Comparison of ENCODE assay signal across 14 cellular contexts in genomic region chr22:48340191-48340590, GRCh38.
"Had no signal": no experiment of that assay in that cellular context is flagged by ENCODE, and none has a peak within 500 bp of the region (broad histone marks: within the 10 kb centered on the region; RNA-seq: fewer than 3 reads in every experiment).

No MANE protein-coding gene starts in this region.

- DNase-seq: effector memory CD4-positive, alpha-beta T cell; hypothalamus; left lung; mesendoderm; naive B cell; stimulated activated CD4-positive, alpha-beta T cell treated with anti-CD3 and anti-CD28 coated beads, Interleukin-2, amount 100 ng/mL, for 24 hours; stimulated activated naive CD4-positive, alpha-beta T cell; trophoblast cell had no signal

- ATAC-seq: esophagus mucosa, heart left ventricle, left lung, sciatic nerve had no signal

- H3K4me3 Mint-ChIP-seq: nephron had no signal

- H3K9me3 ChIP-seq: heart left ventricle, left lung had no signal

- H3K9me3 Mint-ChIP-seq: naive B cell, nephron had no signal

- H3K27ac ChIP-seq: heart left ventricle, left lung, skin epidermis had no signal

- H3K36me3 Mint-ChIP-seq: naive B cell had no signal

- H3K36me3 ChIP-seq: heart left ventricle, left lung had no signal

- H3K4me3 ChIP-seq: heart left ventricle, left lung, lung, skin epidermis had no signal

- H3K27ac Mint-ChIP-seq: nephron had no signal

- H3K4me1 ChIP-seq: heart left ventricle, left lung had no signal
